1 cellular context compared by ENCODE assay signal in the genomic region with DNA sequence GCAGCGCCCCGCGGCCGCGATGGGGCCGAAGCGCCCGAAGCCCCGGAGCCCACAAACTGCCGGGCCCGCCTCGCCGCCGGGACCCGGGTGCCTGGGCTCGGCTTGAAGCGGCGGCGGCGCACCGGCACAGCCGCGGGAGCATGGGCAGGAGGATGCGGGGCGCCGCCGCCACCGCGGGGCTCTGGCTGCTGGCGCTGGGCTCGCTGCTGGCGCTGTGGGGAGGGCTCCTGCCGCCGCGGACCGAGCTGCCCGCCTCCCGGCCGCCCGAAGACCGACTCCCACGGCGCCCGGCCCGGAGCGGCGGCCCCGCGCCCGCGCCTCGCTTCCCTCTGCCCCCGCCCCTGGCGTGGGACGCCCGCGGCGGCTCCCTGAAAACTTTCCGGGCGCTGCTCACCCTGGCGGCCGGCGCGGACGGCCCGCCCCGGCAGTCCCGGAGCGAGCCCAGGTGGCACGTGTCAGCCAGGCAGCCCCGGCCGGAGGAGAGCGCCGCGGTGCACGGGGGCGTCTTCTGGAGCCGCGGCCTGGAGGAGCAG.
TF ChIP-seq lines count a peak whose summit lies in the region.

No MANE protein-coding gene starts in this region.

TF ChIP-seq in K562, 482 proteins besides CTCF, POLR2A, EP300 and RAD21 (continued from another document):
- TF ChIP-seq, protein P1, sequence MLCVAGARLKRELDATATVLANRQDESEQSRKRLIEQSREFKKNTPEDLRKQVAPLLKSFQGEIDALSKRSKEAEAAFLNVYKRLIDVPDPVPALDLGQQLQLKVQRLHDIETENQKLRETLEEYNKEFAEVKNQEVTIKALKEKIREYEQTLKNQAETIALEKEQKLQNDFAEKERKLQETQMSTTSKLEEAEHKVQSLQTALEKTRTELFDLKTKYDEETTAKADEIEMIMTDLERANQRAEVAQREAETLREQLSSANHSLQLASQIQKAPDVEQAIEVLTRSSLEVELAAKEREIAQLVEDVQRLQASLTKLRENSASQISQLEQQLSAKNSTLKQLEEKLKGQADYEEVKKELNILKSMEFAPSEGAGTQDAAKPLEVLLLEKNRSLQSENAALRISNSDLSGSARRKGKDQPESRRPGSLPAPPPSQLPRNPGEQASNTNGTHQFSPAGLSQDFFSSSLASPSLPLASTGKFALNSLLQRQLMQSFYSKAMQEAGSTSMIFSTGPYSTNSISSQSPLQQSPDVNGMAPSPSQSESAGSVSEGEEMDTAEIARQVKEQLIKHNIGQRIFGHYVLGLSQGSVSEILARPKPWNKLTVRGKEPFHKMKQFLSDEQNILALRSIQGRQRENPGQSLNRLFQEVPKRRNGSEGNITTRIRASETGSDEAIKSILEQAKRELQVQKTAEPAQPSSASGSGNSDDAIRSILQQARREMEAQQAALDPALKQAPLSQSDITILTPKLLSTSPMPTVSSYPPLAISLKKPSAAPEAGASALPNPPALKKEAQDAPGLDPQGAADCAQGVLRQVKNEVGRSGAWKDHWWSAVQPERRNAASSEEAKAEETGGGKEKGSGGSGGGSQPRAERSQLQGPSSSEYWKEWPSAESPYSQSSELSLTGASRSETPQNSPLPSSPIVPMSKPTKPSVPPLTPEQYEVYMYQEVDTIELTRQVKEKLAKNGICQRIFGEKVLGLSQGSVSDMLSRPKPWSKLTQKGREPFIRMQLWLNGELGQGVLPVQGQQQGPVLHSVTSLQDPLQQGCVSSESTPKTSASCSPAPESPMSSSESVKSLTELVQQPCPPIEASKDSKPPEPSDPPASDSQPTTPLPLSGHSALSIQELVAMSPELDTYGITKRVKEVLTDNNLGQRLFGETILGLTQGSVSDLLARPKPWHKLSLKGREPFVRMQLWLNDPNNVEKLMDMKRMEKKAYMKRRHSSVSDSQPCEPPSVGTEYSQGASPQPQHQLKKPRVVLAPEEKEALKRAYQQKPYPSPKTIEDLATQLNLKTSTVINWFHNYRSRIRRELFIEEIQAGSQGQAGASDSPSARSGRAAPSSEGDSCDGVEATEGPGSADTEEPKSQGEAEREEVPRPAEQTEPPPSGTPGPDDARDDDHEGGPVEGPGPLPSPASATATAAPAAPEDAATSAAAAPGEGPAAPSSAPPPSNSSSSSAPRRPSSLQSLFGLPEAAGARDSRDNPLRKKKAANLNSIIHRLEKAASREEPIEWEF (CRISPR knock-in tag; IDR thresholded peaks at IDR 0.05) = no peak
- no peak for TF ChIP-seq TEAD4 (IDR thresholded peaks at IDR 0.05; ENCODE audit: low read length)
- TF ChIP-seq TEAD4 (CRISPR knock-in tag; IDR thresholded peaks at IDR 0.05; ENCODE audit: borderline replicate concordance) = 0 out of 2 replicates have a peak, but pooled peaks have one; percentile 60
- TF ChIP-seq POLR2G (IDR thresholded peaks at IDR 0.05; ENCODE audit: low read depth, low read length) = 0 out of 2 replicates have a peak, but pooled peaks have one; percentile 39
- no peak for TF ChIP-seq HIVEP1 (CRISPR knock-in tag; IDR thresholded peaks at IDR 0.05)
- TF ChIP-seq, protein P2, sequence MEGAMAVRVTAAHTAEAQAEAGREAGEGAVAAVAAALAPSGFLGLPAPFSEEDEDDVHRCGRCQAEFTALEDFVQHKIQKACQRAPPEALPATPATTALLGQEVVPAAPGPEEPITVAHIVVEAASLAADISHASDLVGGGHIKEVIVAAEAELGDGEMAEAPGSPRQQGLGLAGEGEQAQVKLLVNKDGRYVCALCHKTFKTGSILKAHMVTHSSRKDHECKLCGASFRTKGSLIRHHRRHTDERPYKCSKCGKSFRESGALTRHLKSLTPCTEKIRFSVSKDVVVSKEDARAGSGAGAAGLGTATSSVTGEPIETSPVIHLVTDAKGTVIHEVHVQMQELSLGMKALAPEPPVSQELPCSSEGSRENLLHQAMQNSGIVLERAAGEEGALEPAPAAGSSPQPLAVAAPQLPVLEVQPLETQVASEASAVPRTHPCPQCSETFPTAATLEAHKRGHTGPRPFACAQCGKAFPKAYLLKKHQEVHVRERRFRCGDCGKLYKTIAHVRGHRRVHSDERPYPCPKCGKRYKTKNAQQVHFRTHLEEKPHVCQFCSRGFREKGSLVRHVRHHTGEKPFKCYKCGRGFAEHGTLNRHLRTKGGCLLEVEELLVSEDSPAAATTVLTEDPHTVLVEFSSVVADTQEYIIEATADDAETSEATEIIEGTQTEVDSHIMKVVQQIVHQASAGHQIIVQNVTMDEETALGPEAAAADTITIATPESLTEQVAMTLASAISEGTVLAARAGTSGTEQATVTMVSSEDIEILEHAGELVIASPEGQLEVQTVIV (CRISPR knock-in tag; IDR thresholded peaks at IDR 0.05; ENCODE audit: borderline replicate concordance) = no peak
- no peak for TF ChIP-seq ZNF778 (CRISPR knock-in tag; IDR thresholded peaks at IDR 0.05)
- TF ChIP-seq, protein P3, sequence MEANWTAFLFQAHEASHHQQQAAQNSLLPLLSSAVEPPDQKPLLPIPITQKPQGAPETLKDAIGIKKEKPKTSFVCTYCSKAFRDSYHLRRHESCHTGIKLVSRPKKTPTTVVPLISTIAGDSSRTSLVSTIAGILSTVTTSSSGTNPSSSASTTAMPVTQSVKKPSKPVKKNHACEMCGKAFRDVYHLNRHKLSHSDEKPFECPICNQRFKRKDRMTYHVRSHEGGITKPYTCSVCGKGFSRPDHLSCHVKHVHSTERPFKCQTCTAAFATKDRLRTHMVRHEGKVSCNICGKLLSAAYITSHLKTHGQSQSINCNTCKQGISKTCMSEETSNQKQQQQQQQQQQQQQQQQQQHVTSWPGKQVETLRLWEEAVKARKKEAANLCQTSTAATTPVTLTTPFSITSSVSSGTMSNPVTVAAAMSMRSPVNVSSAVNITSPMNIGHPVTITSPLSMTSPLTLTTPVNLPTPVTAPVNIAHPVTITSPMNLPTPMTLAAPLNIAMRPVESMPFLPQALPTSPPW (CRISPR knock-in tag; IDR thresholded peaks at IDR 0.05) = peak; percentile 34; the same call in 1 of the 2 replicates
- TF ChIP-seq HMGN3 (IDR thresholded peaks at IDR 0.05; ENCODE audit: borderline replicate concordance, extremely low read depth, insufficient read length, low read depth, low read length) = peak; percentile 26
- peak; percentile 56; the same call in 1 of the 2 replicates for TF ChIP-seq CXXC5 (CRISPR knock-in tag; IDR thresholded peaks at IDR 0.05)
- peak in 1 of 2 experiments; percentile 52; a peak in 1 of 4 replicates for TF ChIP-seq MAZ (CRISPR knock-in tag; conservative IDR thresholded peaks at IDR 0.05 in 1 of 2, IDR thresholded peaks at IDR 0.05 in 1 of 2)
- TF ChIP-seq, protein P4, sequence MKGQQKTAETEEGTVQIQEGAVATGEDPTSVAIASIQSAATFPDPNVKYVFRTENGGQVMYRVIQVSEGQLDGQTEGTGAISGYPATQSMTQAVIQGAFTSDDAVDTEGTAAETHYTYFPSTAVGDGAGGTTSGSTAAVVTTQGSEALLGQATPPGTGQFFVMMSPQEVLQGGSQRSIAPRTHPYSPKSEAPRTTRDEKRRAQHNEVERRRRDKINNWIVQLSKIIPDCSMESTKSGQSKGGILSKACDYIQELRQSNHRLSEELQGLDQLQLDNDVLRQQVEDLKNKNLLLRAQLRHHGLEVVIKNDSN (CRISPR knock-in tag; IDR thresholded peaks at IDR 0.05) = 0 out of 2 replicates have a peak, but pooled peaks have one; percentile 16
- TF ChIP-seq, protein P5, sequence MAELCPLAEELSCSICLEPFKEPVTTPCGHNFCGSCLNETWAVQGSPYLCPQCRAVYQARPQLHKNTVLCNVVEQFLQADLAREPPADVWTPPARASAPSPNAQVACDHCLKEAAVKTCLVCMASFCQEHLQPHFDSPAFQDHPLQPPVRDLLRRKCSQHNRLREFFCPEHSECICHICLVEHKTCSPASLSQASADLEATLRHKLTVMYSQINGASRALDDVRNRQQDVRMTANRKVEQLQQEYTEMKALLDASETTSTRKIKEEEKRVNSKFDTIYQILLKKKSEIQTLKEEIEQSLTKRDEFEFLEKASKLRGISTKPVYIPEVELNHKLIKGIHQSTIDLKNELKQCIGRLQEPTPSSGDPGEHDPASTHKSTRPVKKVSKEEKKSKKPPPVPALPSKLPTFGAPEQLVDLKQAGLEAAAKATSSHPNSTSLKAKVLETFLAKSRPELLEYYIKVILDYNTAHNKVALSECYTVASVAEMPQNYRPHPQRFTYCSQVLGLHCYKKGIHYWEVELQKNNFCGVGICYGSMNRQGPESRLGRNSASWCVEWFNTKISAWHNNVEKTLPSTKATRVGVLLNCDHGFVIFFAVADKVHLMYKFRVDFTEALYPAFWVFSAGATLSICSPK (IDR thresholded peaks at IDR 0.05; ENCODE audit: borderline replicate concordance) = no peak
TF ChIP-seq in K562: peak in this region for 9.
